In genomic region chr9:88043647-88044046, GRCh38 we compare ENCODE assay signal across 26 cellular contexts.
DNase-seq lines count a peak whose midpoint lies in the region; ATAC-seq, FAIRE-seq and TF ChIP-seq lines count a peak whose summit lies in the region.
"Had no signal": no experiment of that assay in that cellular context is flagged by ENCODE, and none has a peak within 500 bp of the region (broad histone marks: within the 10 kb centered on the region; RNA-seq: fewer than 3 reads in every experiment).

No MANE protein-coding gene starts in this region.

- H3K4me3 ChIP-seq in adipocyte (ENCODE audit: low read length) (peak overlapping the region; percentile 1), endodermal cell (ENCODE audit: low read length) (peak overlapping the region; percentile 75), iPS-18c (ENCODE audit: insufficient read depth, low read depth, low read length) (peak overlapping the region; percentile 5; the same call in 1 of the 2 replicates), neural progenitor cell (no peak overlapping the region), HepG2 (replicated peaks in 1 of 3; ENCODE audit: insufficient read depth in 1 of 3, low read depth in 2 of 3, low read length in 3 of 3) (no peak overlapping the region)
- H3K4me3 ChIP-seq: A549, GM12878, GM23338 had no signal

- no peak for ATAC-seq in stimulated activated naive B cell treated with anti-CD40 and anti-IgM and Interleukin-4, amounts not matched to agents 10 μg/mL and 1 μg/mL and 100 μg/mL, for 72 hours (replicated peaks)
- no peak for ATAC-seq in HepG2
- ATAC-seq: A549, GM12878, GM23338 had no signal

- H3K27me3 Mint-ChIP-seq in endodermal cell (ENCODE audit: insufficient read depth) (no peaks in the 10 kb centered on the region), neural progenitor cell (ENCODE audit: insufficient read depth, low read depth) (peaks cover 4% of the 10 kb centered on the region)
- peaks cover 4 to 5% of the 10 kb centered on the region in 2 donors for H3K27me3 Mint-ChIP-seq in stimulated activated naive B cell treated with anti-CD40 and anti-IgM and Interleukin-4, amounts not matched to agents 10 μg/mL and 1 μg/mL and 100 μg/mL, for 72 hours

- H3K27ac Mint-ChIP-seq in endodermal cell (no peak overlapping the region), neural progenitor cell (no peak overlapping the region)
- H3K27ac Mint-ChIP-seq in stimulated activated naive B cell treated with anti-CD40 and anti-IgM and Interleukin-4, amounts not matched to agents 10 μg/mL and 1 μg/mL and 100 μg/mL, for 72 hours: no peak overlapping the region
- H3K27ac Mint-ChIP-seq: CD14-positive monocyte; CD4-positive, alpha-beta T cell; CD8-positive, alpha-beta memory T cell; GM23338 had no signal

- CTCF ChIA-PET in HepG2 (lab: Yijun Ruan, JAX; ENCODE audit: low intra/inter-chr PET ratio, low total read pairs): no interaction called here

- H3K9ac ChIP-seq in adipocyte (ENCODE audit: low read length): no peak overlapping the region
- H3K9ac ChIP-seq in endodermal cell (ENCODE audit: extremely low read depth, low read length, poor library complexity, severe bottlenecking): no peak overlapping the region
- H3K9ac ChIP-seq in neural progenitor cell: no peak overlapping the region
- no peak overlapping the region for H3K9ac ChIP-seq in HepG2 (ENCODE audit: insufficient read depth, low read depth, low read length)
- H3K9ac ChIP-seq: BLaER1 treated with 17β-estradiol and CSF1 and Interleukin-3, amounts not matched to agents 10 nM and 100 nM had no signal

- FAIRE-seq in HepG2 (lab: Jason Lieb, UNC): no peak
- FAIRE-seq: A549, D721Med, GM12878, H54 had no signal

- TF ChIP-seq CTCF in endodermal cell (conservative IDR thresholded peaks at IDR 0.05): no peak
- TF ChIP-seq CTCF in neural progenitor cell (IDR thresholded peaks at IDR 0.05): peak; percentile 29
- TF ChIP-seq CTCF in HepG2 (CRISPR knock-in tag; IDR thresholded peaks at IDR 0.05): no peak

- H3K4me3 Mint-ChIP-seq in endodermal cell: no peak overlapping the region
- H3K4me3 Mint-ChIP-seq in neural progenitor cell: no peak overlapping the region
- no peak overlapping the region for H3K4me3 Mint-ChIP-seq in stimulated activated naive B cell treated with anti-CD40 and anti-IgM and Interleukin-4, amounts not matched to agents 10 μg/mL and 1 μg/mL and 100 μg/mL, for 72 hours
- H3K4me3 Mint-ChIP-seq: CD14-positive monocyte; CD4-positive, alpha-beta T cell; CD8-positive, alpha-beta memory T cell; GM23338 had no signal

- H3K27me3 ChIP-seq in adipocyte (replicated peaks; ENCODE audit: control insufficient read depth, insufficient read depth, low read length) (no peaks in the 10 kb centered on the region), endodermal cell (ENCODE audit: control insufficient read depth, insufficient read depth, low read length, poor library complexity, severe bottlenecking) (no peaks in the 10 kb centered on the region), neural progenitor cell (no peaks in the 10 kb centered on the region), HepG2 (ENCODE audit: control insufficient read depth in 1 of 2, insufficient read depth in 2 of 2, low read length in 2 of 2) (no peaks in the 10 kb centered on the region)
- H3K27me3 ChIP-seq: BE2C; BLaER1 treated with 17β-estradiol and CSF1 and Interleukin-3, amounts not matched to agents 10 nM and 100 nM had no signal

- H3K79me2 ChIP-seq in neural progenitor cell (ENCODE audit: low read depth) (no peaks in the 10 kb centered on the region), HepG2 (ENCODE audit: insufficient read depth, low read length) (no peaks in the 10 kb centered on the region)

- in situ Hi-C loops in HepG2 (cut with HindIII; ENCODE audit: extremely low pct_ligation_motif_present, low pct_unique_long_range_greater_than_20kb): no loop called here

- H3K4me1 Mint-ChIP-seq in endodermal cell (no peaks in the 10 kb centered on the region), neural progenitor cell (no peaks in the 10 kb centered on the region)
- no peaks in the 10 kb centered on the region for H3K4me1 Mint-ChIP-seq in stimulated activated naive B cell treated with anti-CD40 and anti-IgM and Interleukin-4, amounts not matched to agents 10 μg/mL and 1 μg/mL and 100 μg/mL, for 72 hours
- H3K4me1 Mint-ChIP-seq: CD14-positive monocyte; CD8-positive, alpha-beta memory T cell had no signal

- H2AFZ ChIP-seq in neural progenitor cell (replicated peaks): peak overlapping the region; percentile 79
- H2AFZ ChIP-seq in HepG2 (ENCODE audit: low read length): no peak overlapping the region
- H2AFZ ChIP-seq: GM23338 had no signal

- peaks cover 5% of the 10 kb centered on the region for H3F3A ChIP-seq in neural progenitor cell (ENCODE audit: low read depth)

- BruUV-seq in HepG2 (replicated peaks; lab: Mats Ljungman, UMichigan): no TSS peak

- H3K36me3 Mint-ChIP-seq in endodermal cell (ENCODE audit: low read depth): peaks cover 7% of the 10 kb centered on the region
- no peaks in the 10 kb centered on the region for H3K36me3 Mint-ChIP-seq in neural progenitor cell
- H3K36me3 Mint-ChIP-seq in stimulated activated naive B cell treated with anti-CD40 and anti-IgM and Interleukin-4, amounts not matched to agents 10 μg/mL and 1 μg/mL and 100 μg/mL, for 72 hours: no peaks in the 10 kb centered on the region
- H3K36me3 Mint-ChIP-seq: CD14-positive monocyte had no signal

- no peaks in the 10 kb centered on the region for H4K20me1 ChIP-seq in neural progenitor cell (ENCODE audit: low read depth)
- H4K20me1 ChIP-seq in HepG2 (ENCODE audit: insufficient read depth, low read length): no peaks in the 10 kb centered on the region
- H4K20me1 ChIP-seq: BLaER1 treated with 17β-estradiol and CSF1 and Interleukin-3, amounts not matched to agents 10 nM and 100 nM had no signal

- POLR2A ChIA-PET in HepG2 (lab: Yijun Ruan, JAX): no interaction called here

- no peak for TF ChIP-seq EP300 in HepG2 (IDR thresholded peaks at IDR 0.05; ENCODE audit: low read depth in 2 of 2, low read length in 2 of 2)
- TF ChIP-seq EP300 in HepG2 (CRISPR knock-in tag; IDR thresholded peaks at IDR 0.05; ENCODE audit: borderline replicate concordance): no peak

- H3K36me3 ChIP-seq in adipocyte (ENCODE audit: control insufficient read depth, insufficient read depth, low read length, severe bottlenecking): no peaks in the 10 kb centered on the region
- H3K36me3 ChIP-seq in endodermal cell (ENCODE audit: control insufficient read depth, insufficient read depth, low read length): no peaks in the 10 kb centered on the region
- no peaks in the 10 kb centered on the region for H3K36me3 ChIP-seq in neural progenitor cell
- no peaks in the 10 kb centered on the region for H3K36me3 ChIP-seq in HepG2 (replicated peaks in 1 of 2; ENCODE audit: control insufficient read depth in 1 of 2, insufficient read depth in 2 of 2, low read length in 2 of 2)
- H3K36me3 ChIP-seq: BE2C had no signal

- no peak for DNase-seq in adipocyte (ENCODE audit: low read depth)
- DNase-seq in endodermal cell: peak; percentile 58
- peak; percentile 25 for DNase-seq in neural progenitor cell (ENCODE audit: low spot score)
- no peak for DNase-seq in NCI-H2227 treated with DMSO at 0.1 percent for 48 hours (lab: John Stamatoyannopoulos, UW)
- no peak for DNase-seq in activated T-cell treated with anti-CD3 and anti-CD28 coated beads, Interleukin-2, amount 50 U/mL, for 48 hours
- DNase-seq in stimulated activated naive B cell treated with anti-CD40 and anti-IgM and Interleukin-4, amounts not matched to agents 10 μg/mL and 1 μg/mL and 100 μg/mL, for 72 hours: no peak
- DNase-seq in HepG2 (ENCODE audit: low spot score): no peak
- DNase-seq: 8988T; ACHN; AML-193; BE2C; CD4-positive, alpha-beta T cell; CD8-positive, alpha-beta memory T cell; DMS 273 treated with DMSO at 0.1 percent for 48 hours; DMS79; EL; GDM1; HCEC 1CT had no signal

- intact Hi-C loops in HepG2 (cut with micrococcal nuclease; ENCODE audit: unreplicated experiment): loop anchor here (5.0 to 10.0 kb wide), 2 partner anchors 91 to 359 kb away; no protein-coding TSS in a partner anchor

- no peak for TF ChIP-seq RAD21 in HepG2 (CRISPR knock-in tag; IDR thresholded peaks at IDR 0.05)

- H3K27ac ChIP-seq in endodermal cell (ENCODE audit: low read depth, low read length): no peak overlapping the region
- no peak overlapping the region for H3K27ac ChIP-seq in neural progenitor cell
- no peak overlapping the region for H3K27ac ChIP-seq in HepG2 (ENCODE audit: extremely low read length, insufficient read depth, low read length)
- H3K27ac ChIP-seq: A549; BLaER1 treated with 17β-estradiol and CSF1 and Interleukin-3, amounts not matched to agents 10 nM and 100 nM had no signal

- H3K9me3 Mint-ChIP-seq in endodermal cell (peaks cover 76% of the 10 kb centered on the region), neural progenitor cell (peaks cover 19% of the 10 kb centered on the region)
- peaks cover 11 to 22% of the 10 kb centered on the region in 2 donors for H3K9me3 Mint-ChIP-seq in stimulated activated naive B cell treated with anti-CD40 and anti-IgM and Interleukin-4, amounts not matched to agents 10 μg/mL and 1 μg/mL and 100 μg/mL, for 72 hours

- no peak for TF ChIP-seq POLR2A in HepG2 (IDR thresholded peaks at IDR 0.05; ENCODE audit: insufficient read depth in 1 of 2, low read depth in 2 of 2, low read length in 2 of 2)

- WGBS in endodermal cell (ENCODE audit: insufficient coverage in 1 of 2, insufficient read length in 1 of 2), 2 experiments: 89 to 94% methylated on average over 3 of the region's 3 CpGs
- WGBS in HepG2 (ENCODE audit: low lambda C conversion rate): 0% methylated on average over 3 of the region's 3 CpGs

- H3K9me3 ChIP-seq in adipocyte (ENCODE audit: control insufficient read depth, low read length) (peaks cover 20% of the 10 kb centered on the region), endodermal cell (ENCODE audit: control insufficient read depth, low read length) (peaks cover 59% of the 10 kb centered on the region), iPS-18c (ENCODE audit: control insufficient read depth, insufficient read depth, low read length) (peaks cover 12% of the 10 kb centered on the region), neural progenitor cell (ENCODE audit: low read depth) (no peaks in the 10 kb centered on the region), HepG2 (ENCODE audit: low read length) (peaks cover 14% of the 10 kb centered on the region)
- H3K9me3 ChIP-seq: BE2C had no signal

- H3K4me2 ChIP-seq in neural progenitor cell (peak overlapping the region; percentile 38), HepG2 (ENCODE audit: low read depth, low read length) (no peak overlapping the region)
- H3K4me2 ChIP-seq: A549; BLaER1 treated with 17β-estradiol and CSF1 and Interleukin-3, amounts not matched to agents 10 nM and 100 nM; GM23338 had no signal

- H3K4me1 ChIP-seq in adipocyte (ENCODE audit: control insufficient read depth, insufficient read depth, low read length) (no peaks in the 10 kb centered on the region), endodermal cell (ENCODE audit: control insufficient read depth, insufficient read depth, low read length) (no peaks in the 10 kb centered on the region), neural progenitor cell (peaks cover 10% of the 10 kb centered on the region), HepG2 (ENCODE audit: insufficient read depth, low read length) (no peaks in the 10 kb centered on the region)
- H3K4me1 ChIP-seq: A549; BE2C; BLaER1 treated with 17β-estradiol and CSF1 and Interleukin-3, amounts not matched to agents 10 nM and 100 nM had no signal

TF ChIP-seq in HepG2, 621 proteins besides CTCF, POLR2A, EP300 and RAD21 (continues in another document):
- no peak for TF ChIP-seq ZFP1 (CRISPR knock-in tag; IDR thresholded peaks at IDR 0.05)

Comparison
In these comparisons a context has a peak if more than half of its experiments do, and no peak if none do; other contexts are left out.
1. DNase-seq: peak in endodermal cell (single experiment) and neural progenitor cell (single experiment); none in adipocyte (single experiment), NCI-H2227 treated with DMSO at 0.1 percent for 48 hours (single experiment), activated T-cell treated with anti-CD3 and anti-CD28 coated beads, Interleukin-2, amount 50 U/mL, for 48 hours (0 of 2), stimulated activated naive B cell treated with anti-CD40 and anti-IgM and Interleukin-4, amounts not matched to agents 10 μg/mL and 1 μg/mL and 100 μg/mL, for 72 hours (single experiment) and HepG2 (single experiment).
2. H3K4me3 ChIP-seq: peak in adipocyte (single experiment), endodermal cell (single experiment) and iPS-18c (single experiment); none in neural progenitor cell (single experiment) and HepG2 (0 of 3).